Comparison of ENCODE assay signal across 10 cellular contexts in the genomic region with DNA sequence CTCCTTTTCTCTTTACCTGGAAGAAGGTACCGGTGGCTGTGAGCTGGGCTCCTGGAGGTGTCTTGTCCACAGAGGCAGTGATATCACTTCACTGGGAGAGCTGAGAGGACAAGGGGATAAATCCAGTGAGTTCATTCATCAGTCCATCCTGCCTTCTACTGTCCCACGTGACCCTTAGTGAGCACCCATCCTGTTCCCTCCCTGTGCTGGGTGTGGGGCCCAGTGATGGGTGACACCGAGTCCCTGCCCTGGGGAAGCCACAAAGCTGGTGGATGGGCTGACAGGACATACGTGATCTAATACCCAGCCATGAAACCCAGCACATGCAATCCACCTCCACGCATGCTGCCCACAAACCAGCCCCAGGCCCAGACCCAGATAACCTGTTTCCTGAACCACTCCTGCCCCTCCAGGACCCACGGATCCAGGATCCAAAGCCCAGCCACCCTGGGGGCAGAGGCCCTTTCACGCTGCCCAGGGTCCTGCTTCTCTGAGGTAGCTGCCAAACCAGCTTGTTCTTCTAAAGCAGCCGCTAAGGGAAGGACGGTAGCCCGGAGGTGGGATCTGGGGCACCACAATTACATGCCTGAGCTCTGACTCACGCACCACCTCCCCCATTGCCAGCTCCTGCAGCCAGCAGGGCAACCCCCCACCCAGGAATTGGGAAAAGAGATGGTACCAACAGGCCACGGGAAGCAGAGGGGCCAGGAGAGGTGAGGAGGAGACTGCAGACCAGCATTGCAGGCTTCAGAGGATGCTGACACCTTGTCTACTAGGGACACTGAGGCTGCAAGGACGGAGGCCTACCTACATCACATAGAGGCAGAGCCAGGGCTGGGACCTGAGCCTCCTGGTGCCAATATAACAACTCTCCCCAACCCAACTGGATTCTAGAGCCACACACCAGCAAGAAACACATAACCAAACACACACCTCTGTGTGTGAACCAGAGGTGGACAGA. TPM values are rescaled to one million over a fixed set of nuclear protein-coding genes. Genes with fewer than 3 reads are reported as not detected.
DNase-seq lines count a peak whose midpoint lies in the region; TF ChIP-seq lines count a peak whose summit lies in the region.
"Had no signal": no experiment of that assay in that cellular context is flagged by ENCODE, and none has a peak within 500 bp of the region (broad histone marks: within the 10 kb centered on the region; RNA-seq: fewer than 3 reads in every experiment).

No MANE protein-coding gene starts in this region.

- peak overlapping the region; percentile 59 for H3K9ac ChIP-seq in Karpas-422 (ENCODE audit: low read length)

- no peak for TF ChIP-seq CTCF in mesothelial cell of epicardium (IDR thresholded peaks at IDR 0.05; ENCODE audit: unreplicated experiment)
- no peak for TF ChIP-seq CTCF in type B pancreatic cell (conservative IDR thresholded peaks at IDR 0.05)

- no peak overlapping the region for H3K4me3 Mint-ChIP-seq in mesothelial cell of epicardium
- no peak overlapping the region for H3K4me3 Mint-ChIP-seq in type B pancreatic cell
- H3K4me3 Mint-ChIP-seq: central memory CD8-positive, alpha-beta T cell had no signal

- H3K36me3 Mint-ChIP-seq in mesothelial cell of epicardium (no peaks in the 10 kb centered on the region), type B pancreatic cell (no peaks in the 10 kb centered on the region)

- peaks cover 21% of the 10 kb centered on the region for H3K36me3 ChIP-seq in Karpas-422 (ENCODE audit: insufficient read depth, low read length)

- no peaks in the 10 kb centered on the region for H3K9me3 ChIP-seq in Karpas-422 (ENCODE audit: low read length)

- H3K4me1 ChIP-seq in Karpas-422 (ENCODE audit: low read length) = peaks cover 88% of the 10 kb centered on the region

- DNase-seq in EH (ENCODE audit: low read depth) (peak; percentile 66), Karpas-422 (no peak), astrocyte of the hippocampus (ENCODE audit: low read depth, low spot score) (peak; percentile 88), mesothelial cell of epicardium (ENCODE audit: low spot score in 2 of 2, unreplicated experiment in 2 of 2) (no peak), NCI-H526 treated with DMSO at 0.1 percent for 48 hours (lab: John Stamatoyannopoulos, UW) (no peak), DMS79 treated with DMSO at 0.1 percent for 48 hours (lab: John Stamatoyannopoulos, UW) (no peak), type B pancreatic cell (ENCODE audit: extremely low spot score, unreplicated experiment) (no peak)
- no peak for DNase-seq in stimulated activated CD4-positive, alpha-beta T cell treated with anti-CD3 and anti-CD28 coated beads, Interleukin-2, amount 100 ng/mL, for 24 hours
- DNase-seq: KG1 had no signal

- H3K4me1 Mint-ChIP-seq in mesothelial cell of epicardium = peaks cover 36% of the 10 kb centered on the region
- H3K4me1 Mint-ChIP-seq in type B pancreatic cell (ENCODE audit: unreplicated experiment) = peaks cover 26% of the 10 kb centered on the region

- H3K9me3 Mint-ChIP-seq in mesothelial cell of epicardium (no peaks in the 10 kb centered on the region), type B pancreatic cell (no peaks in the 10 kb centered on the region)
- H3K9me3 Mint-ChIP-seq: central memory CD8-positive, alpha-beta T cell had no signal

- H3K79me2 ChIP-seq in Karpas-422 (ENCODE audit: low read length) = peaks cover 96% of the 10 kb centered on the region

- no peaks in the 10 kb centered on the region; the same call in 1 of the 2 replicates for H4K20me1 ChIP-seq in Karpas-422 (ENCODE audit: insufficient read depth, low read depth, low read length)

- peak overlapping the region; percentile 99 for H3K27ac ChIP-seq in Karpas-422 (ENCODE audit: low read length)

- no peak overlapping the region for H2AFZ ChIP-seq in Karpas-422 (ENCODE audit: low read length)

- H3K4me3 ChIP-seq in Karpas-422 (ENCODE audit: low read length) = no peak overlapping the region

- no peaks in the 10 kb centered on the region for H3K9me2 ChIP-seq in Karpas-422 (replicated peaks; ENCODE audit: insufficient read depth, low read length)

- no peaks in the 10 kb centered on the region for H3K27me3 Mint-ChIP-seq in mesothelial cell of epicardium (ENCODE audit: low read depth)
- H3K27me3 Mint-ChIP-seq in type B pancreatic cell = no peaks in the 10 kb centered on the region
- H3K27me3 Mint-ChIP-seq: central memory CD8-positive, alpha-beta T cell had no signal

- peak overlapping the region; percentile 58 for H3K4me2 ChIP-seq in Karpas-422 (ENCODE audit: low read depth, low read length, poor library complexity, severe bottlenecking)

- H3K27ac Mint-ChIP-seq in mesothelial cell of epicardium (peak overlapping the region; percentile 82), type B pancreatic cell (no peak overlapping the region)

- no peaks in the 10 kb centered on the region for H3K27me3 ChIP-seq in Karpas-422 (ENCODE audit: low read length)

RNA-seq across cellular contexts. Expression of a gene that starts 35.2 kb away (rescaled TPM):
- 137 and 237 TPM in 2 replicates for total RNA-seq in Karpas-422 (2014; rRNA removed; shearing (Covaris generic); ENCODE audit: low replicate concordance)
- total RNA-seq in mesothelial cell of epicardium (8.0 to 8.2 TPM (median 8.1 TPM) in 3 replicates), type B pancreatic cell (ENCODE audit: low replicate concordance) (7.5 and 11.3 TPM in 2 replicates)

RNA-seq across cellular contexts. Expression of a gene that starts 57.5 kb away (rescaled TPM):
- total RNA-seq in Karpas-422 (2014; rRNA removed; shearing (Covaris generic); ENCODE audit: low replicate concordance) = 1.3 and 8.5 TPM in 2 replicates
- total RNA-seq in mesothelial cell of epicardium = 0.38 to 0.67 TPM (median 0.59 TPM) in 3 replicates
- 0.67 and 1.6 TPM in 2 replicates for total RNA-seq in type B pancreatic cell (ENCODE audit: low replicate concordance)

Comparison
In these comparisons a context has a peak if more than half of its experiments do, and no peak if none do; other contexts are left out.
1. DNase-seq: peak in EH (single experiment) and astrocyte of the hippocampus (single experiment); none in Karpas-422 (single experiment), mesothelial cell of epicardium (0 of 2), stimulated activated CD4-positive, alpha-beta T cell treated with anti-CD3 and anti-CD28 coated beads, Interleukin-2, amount 100 ng/mL, for 24 hours (0 of 2), NCI-H526 treated with DMSO at 0.1 percent for 48 hours (single experiment), DMS79 treated with DMSO at 0.1 percent for 48 hours (single experiment) and type B pancreatic cell (single experiment).
2. RNA of a gene that starts 35.2 kb away (total RNA-seq): 137 to 237 TPM in Karpas-422; 7.5 to 11.3 TPM in type B pancreatic cell and 8.0 to 8.2 TPM in mesothelial cell of epicardium; every median in the first group is over 10 times any median in the second.